24 cellular contexts compared by ENCODE assay signal in the genomic region with DNA sequence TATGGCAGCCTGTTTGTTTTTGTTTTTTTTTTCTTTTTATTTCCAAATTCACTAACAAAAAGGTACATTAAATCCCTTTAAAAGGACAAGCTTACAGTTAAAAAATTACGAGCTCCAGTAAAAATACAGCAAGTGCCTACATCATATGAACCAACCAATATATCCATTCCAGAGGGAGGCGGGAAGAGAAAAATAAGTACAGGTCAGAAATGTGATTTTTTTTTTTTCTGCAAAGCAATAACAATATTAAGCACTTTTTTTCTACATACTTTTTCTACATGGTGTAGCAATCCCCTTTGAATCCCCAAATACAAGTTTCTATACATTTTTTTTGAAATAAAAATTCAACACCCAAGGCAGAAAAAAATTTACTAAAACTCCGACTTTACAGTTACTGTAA.
"Had no signal": no experiment of that assay in that cellular context is flagged by ENCODE, and none has a peak within 500 bp of the region (broad histone marks: within the 10 kb centered on the region; RNA-seq: fewer than 3 reads in every experiment).

No MANE protein-coding gene starts in this region.

- H3K27ac ChIP-seq: breast epithelium, KMS-11 had no signal

- H3K9me3 ChIP-seq: breast epithelium had no signal

- H3K27me3 ChIP-seq: breast epithelium had no signal

- H3K4me1 ChIP-seq: breast epithelium had no signal

- DNase-seq: activated CD4-positive, alpha-beta T cell treated with anti-CD3 and anti-CD28 coated beads for 4 hours; activated CD8-positive, alpha-beta memory T cell treated with anti-CD3 and anti-CD28 coated beads, Interleukin-2, amount 10 ng/mL, durations not matched to agents 7 days and 5 days; activated naive CD8-positive, alpha-beta T cell treated with anti-CD3 and anti-CD28 coated beads, Interleukin-2, amount 10 ng/mL, durations not matched to agents 7 days and 5 days; activated T-cell treated with anti-CD3 and anti-CD28 coated beads, Interleukin-2, amount 50 U/mL, for 4 hours; aorta; caudate nucleus; NCI-H1092; NCI-H1417; NCI-H1930; NCI-H2107; NCI-H2171 treated with DMSO at 0.1 percent for 48 hours; NCI-H345; NCI-H510A; NCI-H69; NK-92 treated with Interleukin-12 subunit alpha and Interleukin-12 subunit beta, amount 100 ng/mL, for 24 hours; OCI-M1; RPMI8226; SW 1271 had no signal

- H3K9me3 Mint-ChIP-seq: activated naive CD8-positive, alpha-beta T cell treated with anti-CD3 and anti-CD28 coated beads, Interleukin-2, amount 10 ng/mL, durations not matched to agents 7 days and 5 days had no signal

- H3K27me3 Mint-ChIP-seq: activated CD8-positive, alpha-beta memory T cell treated with anti-CD3 and anti-CD28 coated beads, Interleukin-2, amount 10 ng/mL, durations not matched to agents 7 days and 5 days; activated naive CD8-positive, alpha-beta T cell treated with anti-CD3 and anti-CD28 coated beads, Interleukin-2, amount 10 ng/mL, durations not matched to agents 7 days and 5 days had no signal

- H3K27ac Mint-ChIP-seq: activated CD8-positive, alpha-beta memory T cell treated with anti-CD3 and anti-CD28 coated beads, Interleukin-2, amount 10 ng/mL, durations not matched to agents 7 days and 5 days; activated naive CD8-positive, alpha-beta T cell treated with anti-CD3 and anti-CD28 coated beads, Interleukin-2, amount 10 ng/mL, durations not matched to agents 7 days and 5 days had no signal

- ATAC-seq: activated CD4-positive, CD25-positive, alpha-beta regulatory T cell treated with anti-CD3 and anti-CD28 coated beads, Interleukin-2, amount 50 U/mL, for 24 hours; activated CD8-positive, alpha-beta memory T cell treated with anti-CD3 and anti-CD28 coated beads, Interleukin-2, amount 10 ng/mL, durations not matched to agents 7 days and 5 days; activated T-cell treated with anti-CD3 and anti-CD28 coated beads, Interleukin-2, amount 50 U/mL, for 4 hours; Panc1; Right ventricle myocardium inferior; SK-N-SH treated with all-trans-retinoic acid at 6 μM for 48 hours had no signal

- H3K4me3 ChIP-seq: breast epithelium had no signal

- H3K36me3 ChIP-seq: breast epithelium had no signal

- H3K4me3 Mint-ChIP-seq: activated CD8-positive, alpha-beta memory T cell treated with anti-CD3 and anti-CD28 coated beads, Interleukin-2, amount 10 ng/mL, durations not matched to agents 7 days and 5 days; activated naive CD8-positive, alpha-beta T cell treated with anti-CD3 and anti-CD28 coated beads, Interleukin-2, amount 10 ng/mL, durations not matched to agents 7 days and 5 days; activated T-cell treated with anti-CD3 and anti-CD28 coated beads, Interleukin-2, amount 50 U/mL, for 4 hours had no signal
